8 cellular contexts compared by ENCODE assay signal in genomic region chr7:876972-877311, GRCh38. TPM values are rescaled to one million over a fixed set of nuclear protein-coding genes. Genes with fewer than 3 reads are reported as not detected.
DNase-seq lines count a peak whose midpoint lies in the region; ATAC-seq and TF ChIP-seq lines count a peak whose summit lies in the region.

No MANE protein-coding gene starts in this region.

- TF ChIP-seq CTCF in epithelial cell of proximal tubule (conservative IDR thresholded peaks at IDR 0.05; ENCODE audit: low read depth, low read length): no peak
- TF ChIP-seq CTCF in osteocyte (IDR thresholded peaks at IDR 0.05): no peak

- peak; percentile 11 for ATAC-seq in HG02610 (IDR thresholded peaks at IDR 0.05; ENCODE audit: unreplicated experiment)

- peak overlapping the region; percentile 85 for H3K27ac Mint-ChIP-seq in osteocyte (ENCODE audit: unreplicated experiment)

- DNase-seq in DMS53 (lab: John Stamatoyannopoulos, UW) (peak; percentile 80), DMS53 treated with DMSO at 0.1 percent for 48 hours (lab: John Stamatoyannopoulos, UW; ENCODE audit: unreplicated experiment) (no peak), RKO (ENCODE audit: low spot score) (peak; percentile 42), epithelial cell of proximal tubule (ENCODE audit: low read depth) (no peak), osteocyte (ENCODE audit: extremely low spot score, unreplicated experiment) (no peak), NCI-H2196 treated with DMSO at 0.1 percent for 48 hours (lab: John Stamatoyannopoulos, UW; ENCODE audit: unreplicated experiment) (no peak)
- DNase-seq in stimulated activated CD8-positive, alpha-beta memory T cell treated with anti-CD3 and anti-CD28 coated beads, Interleukin-4, amount 100 ng/mL, for 48 hours: no peak

- peaks cover 22% of the 10 kb centered on the region for H3K4me1 Mint-ChIP-seq in osteocyte (ENCODE audit: unreplicated experiment)

- no peaks in the 10 kb centered on the region for H3K27me3 Mint-ChIP-seq in osteocyte (ENCODE audit: unreplicated experiment)

- H3K4me3 ChIP-seq in epithelial cell of proximal tubule (ENCODE audit: low read depth, low read length): peak overlapping the region; percentile 72

- peaks cover 16% of the 10 kb centered on the region for H3K36me3 Mint-ChIP-seq in osteocyte (ENCODE audit: unreplicated experiment)

- H3K4me3 Mint-ChIP-seq in osteocyte (ENCODE audit: unreplicated experiment): peak overlapping the region; percentile 89

- no peaks in the 10 kb centered on the region for H3K9me3 Mint-ChIP-seq in osteocyte (ENCODE audit: unreplicated experiment)

RNA-seq across cellular contexts. Expression of gene GET4, which starts 0.6 kb away (rescaled TPM):
- total RNA-seq in epithelial cell of proximal tubule: 32.6 and 42.2 TPM in 2 replicates
- 33.7 and 36.4 TPM in 2 replicates for total RNA-seq in osteocyte

RNA-seq across cellular contexts. Expression of gene SUN1, which starts 44.7 kb away (rescaled TPM):
- total RNA-seq in epithelial cell of proximal tubule (117 and 270 TPM in 2 replicates), osteocyte (212 and 226 TPM in 2 replicates)

Comparison
In these comparisons a context has a peak if more than half of its experiments do, and no peak if none do; other contexts are left out.
1. DNase-seq: peak in DMS53 (single experiment) and RKO (single experiment); none in DMS53 treated with DMSO at 0.1 percent for 48 hours (single experiment), epithelial cell of proximal tubule (single experiment), osteocyte (single experiment), NCI-H2196 treated with DMSO at 0.1 percent for 48 hours (single experiment) and stimulated activated CD8-positive, alpha-beta memory T cell treated with anti-CD3 and anti-CD28 coated beads, Interleukin-4, amount 100 ng/mL, for 48 hours (single experiment).